ENCODE assay signal across 1 cellular context in genomic region chr2:19989342-19989680, GRCh38.
A peak's percentile ranks its signal among the peaks of the same experiment; 100 is the strongest.
TF ChIP-seq lines count a peak whose summit lies in the region.

No MANE protein-coding gene starts in this region.

TF ChIP-seq in K562, 482 proteins besides CTCF, POLR2A, EP300 and RAD21:
- TF ChIP-seq ZNF263 (CRISPR knock-in tag; IDR thresholded peaks at IDR 0.05; ENCODE audit: borderline replicate concordance) (peak; percentile 45), SMARCA5 (IDR thresholded peaks at IDR 0.05) (no peak), TEAD1 (CRISPR knock-in tag; IDR thresholded peaks at IDR 0.05) (0 out of 4 replicates have a peak, but pooled peaks of 1 of the 2 experiments have one; percentile 15)
